In genomic region chr15:75843618-75844610, GRCh38 we compare ENCODE assay signal across 8 cellular contexts. TPM values are rescaled to one million over a fixed set of nuclear protein-coding genes. Genes with fewer than 3 reads are reported as not detected.
DNase-seq lines count a peak whose midpoint lies in the region; ATAC-seq, FAIRE-seq and TF ChIP-seq lines count a peak whose summit lies in the region.

No MANE protein-coding gene starts in this region.

- H3K27ac ChIP-seq in endothelial cell of umbilical vein (ENCODE audit: insufficient read depth, low read depth, low read length) (peak overlapping the region; percentile 85), mesodermal cell (ENCODE audit: low read depth, low read length, severe bottlenecking) (peak overlapping the region; percentile 78)

- H3K4me3 ChIP-seq in endothelial cell of umbilical vein (replicated peaks in 1 of 3; ENCODE audit: insufficient read depth in 1 of 3, low read depth in 1 of 3, low read length in 3 of 3) (peak overlapping the region; percentile 74 to 99 (median 83)), mesodermal cell (ENCODE audit: extremely low read depth, insufficient read depth, low read length, poor library complexity, severe bottlenecking) (peak overlapping the region; percentile 83)

- peak overlapping the region; percentile 57 for H2AFZ ChIP-seq in endothelial cell of umbilical vein (ENCODE audit: low read depth, low read length)

- H3K36me3 ChIP-seq in endothelial cell of umbilical vein (ENCODE audit: control insufficient read depth in 2 of 2, extremely low read depth in 1 of 2, insufficient read depth in 2 of 2, low read length in 2 of 2) (no peaks in the 10 kb centered on the region), mesodermal cell (ENCODE audit: control insufficient read depth, insufficient read depth, low read length) (peaks cover 12% of the 10 kb centered on the region)

- DNase-seq in NK-92 treated with Interleukin-12 subunit alpha and Interleukin-12 subunit beta, amount 100 ng/mL, for 24 hours (lab: John Stamatoyannopoulos, UW), result peak; percentile 57
- no peak for DNase-seq in NK-92 (lab: John Stamatoyannopoulos, UW; ENCODE audit: unreplicated experiment)
- peak; percentile 41 for DNase-seq in NCI-H748 treated with DMSO at 0.1 percent for 48 hours (lab: John Stamatoyannopoulos, UW)
- peak; percentile 44 for DNase-seq in activated T-cell treated with anti-CD3 and anti-CD28 coated beads for 1 hour (ENCODE audit: low read depth)
- peak; percentile 64 for DNase-seq in endothelial cell of umbilical vein (ENCODE audit: low read depth, low spot score)
- peak; percentile 5 to 25 for DNase-seq in stimulated activated CD8-positive, alpha-beta memory T cell treated with anti-CD3 and anti-CD28 coated beads, Interleukin-4, amount 100 ng/mL, for 1 hour (ENCODE audit: low read depth in 2 of 2, low spot score in 1 of 2)

- peaks cover 46% of the 10 kb centered on the region for H3K79me2 ChIP-seq in endothelial cell of umbilical vein (ENCODE audit: control insufficient read depth, insufficient read depth, low read length)

- H3K27me3 ChIP-seq in endothelial cell of umbilical vein (ENCODE audit: control insufficient read depth in 2 of 2, insufficient read depth in 2 of 2, low read length in 2 of 2), result no peaks in the 10 kb centered on the region

- H3K9ac ChIP-seq in endothelial cell of umbilical vein (replicated peaks; ENCODE audit: extremely low read depth, insufficient read depth, low read length), result peak overlapping the region; percentile 94

- dilution Hi-C loops in endothelial cell of umbilical vein (cut with MboI; ENCODE audit: extremely low pct_ligation_motif_present, low sequenced_read_pairs), result no loop called here

- H3K9me3 ChIP-seq in endothelial cell of umbilical vein (replicated peaks; ENCODE audit: control insufficient read depth, insufficient read depth, low read length), result no peaks in the 10 kb centered on the region
- H3K9me3 ChIP-seq in mesodermal cell (ENCODE audit: control insufficient read depth, low read length), result no peaks in the 10 kb centered on the region

- POLR2A ChIA-PET in endothelial cell of umbilical vein (lab: Charles Lee), result interaction anchor here (0.6 kb wide), 1 partner anchor 78 kb away, joined by 3 read pairs; no protein-coding TSS in a partner anchor

- TF ChIP-seq CTCF in endothelial cell of umbilical vein (IDR thresholded peaks at IDR 0.05; ENCODE audit: extremely low read depth in 1 of 2, insufficient read depth in 1 of 2, low read depth in 1 of 2, low read length in 2 of 2), result no peak

- 0% methylated on average over 52 to 63 of the region's 87 CpGs for WGBS in mesodermal cell (ENCODE audit: insufficient coverage in 2 of 2), 2 experiments

- TSS peak; percentile 38 for BruUV-seq in endothelial cell of umbilical vein (replicated peaks; lab: Mats Ljungman, UMichigan)

- H3K4me1 ChIP-seq in endothelial cell of umbilical vein (ENCODE audit: control insufficient read depth, extremely low read depth, insufficient read depth, low read length) (peaks cover 19% of the 10 kb centered on the region), mesodermal cell (ENCODE audit: control insufficient read depth, insufficient read depth, low read length, poor library complexity, severe bottlenecking) (peaks cover 3% of the 10 kb centered on the region)

- peaks cover 4% of the 10 kb centered on the region for H4K20me1 ChIP-seq in endothelial cell of umbilical vein (replicated peaks; ENCODE audit: control insufficient read depth, extremely low read depth, insufficient read depth, low read length)

- peak; percentile 77 for TF ChIP-seq POLR2A in endothelial cell of umbilical vein (IDR thresholded peaks at IDR 0.05; ENCODE audit: low read depth, low read length)

- CTCF ChIA-PET in endothelial cell of umbilical vein (lab: Charles Lee), result interaction anchor here (0.8 to 1.6 kb wide), 4 partner anchors 9 to 61 kb away, joined by 3 to 6 read pairs (median 3); no protein-coding TSS in a partner anchor

- intact Hi-C loops in endothelial cell of umbilical vein (cut with micrococcal nuclease), result loop anchor here (1.0 to 2.0 kb wide), 2 partner anchors 19 to 59 kb away; partner anchors contain the start of gene FBXO22

- H3K9me1 ChIP-seq in endothelial cell of umbilical vein (replicated peaks; ENCODE audit: control insufficient read depth, extremely low read depth, insufficient read depth, low read length), result no peaks in the 10 kb centered on the region

- ATAC-seq in HG03066 (IDR thresholded peaks at IDR 0.05; ENCODE audit: low read depth, unreplicated experiment), result peak; percentile 49

- peak; percentile 44 for FAIRE-seq in endothelial cell of umbilical vein (lab: Jason Lieb, UNC)

- H3K4me2 ChIP-seq in endothelial cell of umbilical vein (ENCODE audit: insufficient read depth, low read length), result peak overlapping the region; percentile 76

TF ChIP-seq in endothelial cell of umbilical vein, 7 proteins besides CTCF, POLR2A, EP300 and RAD21:
- TF ChIP-seq FOS (IDR thresholded peaks at IDR 0.05; ENCODE audit: borderline replicate concordance, insufficient read depth, low read length) (no peak), JUN (IDR thresholded peaks at IDR 0.05; ENCODE audit: borderline replicate concordance, insufficient read depth, insufficient read length, low read depth) (no peak), MYC (IDR thresholded peaks at IDR 0.05; ENCODE audit: low read depth, low read length) (no peak), EZH2 (IDR thresholded peaks at IDR 0.05; ENCODE audit: borderline replicate concordance, low read depth, low read length, severe bottlenecking) (no peak), POLR2AphosphoS5 (IDR thresholded peaks at IDR 0.05; ENCODE audit: insufficient read depth, low read depth, low read length) (peak; percentile 14)

RNA-seq across cellular contexts. Expression of gene UBE2Q2, which starts 0.7 kb away (rescaled TPM):
- 28.5 and 32.8 TPM in 2 replicates for total RNA-seq in endothelial cell of umbilical vein
- 8.9 and 12.9 TPM in 2 replicates for polyA plus RNA-seq in endothelial cell of umbilical vein
- 16.0 and 16.5 TPM in 2 replicates for polyA plus RNA-seq in endothelial cell of umbilical vein (2011; cell fraction: cytosol; rRNA removed)
- polyA plus RNA-seq in endothelial cell of umbilical vein (2011; cell fraction: nucleus; rRNA removed), result 24.1 and 31.9 TPM in 2 replicates
- polyA plus RNA-seq in endothelial cell of umbilical vein (2012), result 21.2 and 33.3 TPM in 2 replicates
- 11.3 and 14.0 TPM in 2 replicates for polyA minus RNA-seq in endothelial cell of umbilical vein
- 8.7 TPM for polyA minus RNA-seq in endothelial cell of umbilical vein (2011; cell fraction: cytosol; rRNA and poly(A)+ RNA removed)
- polyA minus RNA-seq in endothelial cell of umbilical vein (2011; cell fraction: nucleus; rRNA and poly(A)+ RNA removed), result 19.0 and 38.4 TPM in 2 replicates
- polyA plus RNA-seq in mesodermal cell (2013, experiment 1 of 2), result 29.2 TPM
- polyA plus RNA-seq in mesodermal cell (2013, experiment 2 of 2), result 40.5 TPM

RNA-seq across cellular contexts. Expression of gene FBXO22, which starts 59.8 kb away (rescaled TPM):
- total RNA-seq in endothelial cell of umbilical vein, result 41.6 and 42.6 TPM in 2 replicates
- polyA plus RNA-seq in endothelial cell of umbilical vein, result 19.9 and 20.8 TPM in 2 replicates
- polyA plus RNA-seq in endothelial cell of umbilical vein (2011; cell fraction: cytosol; rRNA removed), result 26.2 and 26.7 TPM in 2 replicates
- polyA plus RNA-seq in endothelial cell of umbilical vein (2011; cell fraction: nucleus; rRNA removed), result 23.8 and 26.3 TPM in 2 replicates
- 54.7 and 62.6 TPM in 2 replicates for polyA plus RNA-seq in endothelial cell of umbilical vein (2012)
- 45.7 and 46.4 TPM in 2 replicates for polyA minus RNA-seq in endothelial cell of umbilical vein
- 55.0 TPM for polyA minus RNA-seq in endothelial cell of umbilical vein (2011; cell fraction: cytosol; rRNA and poly(A)+ RNA removed)
- 21.7 and 24.5 TPM in 2 replicates for polyA minus RNA-seq in endothelial cell of umbilical vein (2011; cell fraction: nucleus; rRNA and poly(A)+ RNA removed)
- polyA plus RNA-seq in mesodermal cell (2013, experiment 1 of 2), result 61.9 TPM
- polyA plus RNA-seq in mesodermal cell (2013, experiment 2 of 2), result 59.0 TPM
